8 cellular contexts compared by ENCODE assay signal in genomic region chr1:171780583-171781166, GRCh38. TPM values are rescaled to one million over a fixed set of nuclear protein-coding genes. Genes with fewer than 3 reads are reported as not detected.
A peak's percentile ranks its signal among the peaks of the same experiment; 100 is the strongest.
DNase-seq lines count a peak whose midpoint lies in the region; ATAC-seq and TF ChIP-seq lines count a peak whose summit lies in the region.

No MANE protein-coding gene starts in this region.

- H3K27me3 ChIP-seq in DOHH2 (ENCODE audit: control insufficient read depth, low read length) (no peaks in the 10 kb centered on the region; the same call in 1 of the 2 replicates), NT2/D1 (ENCODE audit: insufficient read depth, insufficient read length) (no peaks in the 10 kb centered on the region), endodermal cell (ENCODE audit: control insufficient read depth, insufficient read depth, low read length, poor library complexity, severe bottlenecking) (peaks cover 3% of the 10 kb centered on the region), osteoblast (ENCODE audit: insufficient read depth, low read length) (no peaks in the 10 kb centered on the region)

- H3K36me3 ChIP-seq in DOHH2 (ENCODE audit: control insufficient read depth, low read length) (peaks cover 32% of the 10 kb centered on the region), NT2/D1 (ENCODE audit: insufficient read depth, insufficient read length, low read length) (peaks cover 30% of the 10 kb centered on the region), endodermal cell (ENCODE audit: control insufficient read depth, insufficient read depth, low read length) (peaks cover 15% of the 10 kb centered on the region), osteoblast (ENCODE audit: insufficient read depth, low read length) (peaks cover 7% of the 10 kb centered on the region)

- peaks cover 15% of the 10 kb centered on the region for H3K4me1 Mint-ChIP-seq in endodermal cell

- peak; percentile 10 for TF ChIP-seq CTCF in DOHH2 (IDR thresholded peaks at IDR 0.05; ENCODE audit: low read depth, low read length, poor library complexity, severe bottlenecking)
- TF ChIP-seq CTCF in endodermal cell (conservative IDR thresholded peaks at IDR 0.05) = no peak
- no peak for TF ChIP-seq CTCF in osteoblast (IDR thresholded peaks at IDR 0.05; ENCODE audit: extremely low read depth, low read depth, low read length)

- H3K9ac ChIP-seq in NT2/D1 (ENCODE audit: insufficient read length, low read depth) (peak overlapping the region; percentile 73), endodermal cell (ENCODE audit: extremely low read depth, low read length, poor library complexity, severe bottlenecking) (peak overlapping the region; percentile 59)

- no peaks in the 10 kb centered on the region for H3K9me2 ChIP-seq in DOHH2 (replicated peaks; ENCODE audit: control insufficient read depth, low read length)

- peak overlapping the region; percentile 70 for H3K27ac ChIP-seq in DOHH2 (ENCODE audit: low read depth, low read length)
- H3K27ac ChIP-seq in endodermal cell (ENCODE audit: low read depth, low read length) = peak overlapping the region; percentile 83
- H3K27ac ChIP-seq in osteoblast (ENCODE audit: low read depth, low read length) = peak overlapping the region; percentile 69

- no peaks in the 10 kb centered on the region for H3K27me3 Mint-ChIP-seq in endodermal cell (ENCODE audit: insufficient read depth)

- H3K9me3 ChIP-seq in DOHH2 (ENCODE audit: control insufficient read depth, insufficient read depth, low read length) (no peaks in the 10 kb centered on the region), NT2/D1 (ENCODE audit: insufficient read depth, low read length) (no peaks in the 10 kb centered on the region), endodermal cell (ENCODE audit: control insufficient read depth, low read length) (no peaks in the 10 kb centered on the region), osteoblast (ENCODE audit: low read depth, low read length) (no peaks in the 10 kb centered on the region)

- H3K4me1 ChIP-seq in DOHH2 (ENCODE audit: control insufficient read depth, low read length) = peaks cover 40% of the 10 kb centered on the region
- H3K4me1 ChIP-seq in NT2/D1 (ENCODE audit: insufficient read depth, insufficient read length) = peaks cover 6% of the 10 kb centered on the region
- H3K4me1 ChIP-seq in endodermal cell (ENCODE audit: control insufficient read depth, insufficient read depth, low read length) = peaks cover 4% of the 10 kb centered on the region
- peaks cover 17% of the 10 kb centered on the region for H3K4me1 ChIP-seq in osteoblast (ENCODE audit: insufficient read depth, low read length)

- WGBS in endodermal cell (ENCODE audit: insufficient coverage in 1 of 2, insufficient read length in 1 of 2), 2 experiments = 0 to 60% methylated on average over 2 to 8 of the region's 10 CpGs

- peak overlapping the region; percentile 65 for H3K4me3 ChIP-seq in DOHH2 (ENCODE audit: low read length)
- H3K4me3 ChIP-seq in NT2/D1 (ENCODE audit: insufficient read length, low read depth) = peak overlapping the region; percentile 45
- peak overlapping the region; percentile 94 for H3K4me3 ChIP-seq in endodermal cell (ENCODE audit: low read length)
- H3K4me3 ChIP-seq in osteoblast (ENCODE audit: insufficient read depth, low read length) = peak overlapping the region; percentile 74

- DNase-seq in NT2/D1 (ENCODE audit: low read depth, low spot score) (no peak), endodermal cell (no peak), osteoblast (ENCODE audit: insufficient read length, low spot score, missing footprints) (no peak), mesenteric fat pad (ENCODE audit: low spot score) (no peak)
- DNase-seq in activated CD8-positive, alpha-beta memory T cell treated with anti-CD3 and anti-CD28 coated beads, Interleukin-2, amount 50 U/mL, for 4 hours = no peak
- DNase-seq in stimulated activated naive CD4-positive, alpha-beta T cell treated with Interleukin-2 at 50 U/mL for 16 hours (lab: John Stamatoyannopoulos, UW) = no peak

- no peaks in the 10 kb centered on the region for H3K9me3 Mint-ChIP-seq in endodermal cell

- H3F3A ChIP-seq in DOHH2 (ENCODE audit: control insufficient read depth, insufficient read depth) = peaks cover 8% of the 10 kb centered on the region

- H3K4me3 Mint-ChIP-seq in endodermal cell = peak overlapping the region; percentile 98

- no peak for ATAC-seq in GM19351 (IDR thresholded peaks at IDR 0.05; ENCODE audit: unreplicated experiment)

- H4K20me1 ChIP-seq in DOHH2 (ENCODE audit: control insufficient read depth, insufficient read depth, low read depth, low read length) (no peaks in the 10 kb centered on the region), osteoblast (ENCODE audit: insufficient read depth, low read length) (no peaks in the 10 kb centered on the region)

- peak overlapping the region; percentile 69 for H3K4me2 ChIP-seq in DOHH2 (ENCODE audit: low read length)
- H3K4me2 ChIP-seq in osteoblast (ENCODE audit: insufficient read depth, low read length) = peak overlapping the region; percentile 98

- H3K79me2 ChIP-seq in DOHH2 (ENCODE audit: control insufficient read depth, low read length) (peaks cover 43% of the 10 kb centered on the region), osteoblast (ENCODE audit: insufficient read depth, low read length) (peaks cover 42% of the 10 kb centered on the region)

- H2AFZ ChIP-seq in osteoblast (ENCODE audit: low read length) = peak overlapping the region; percentile 95

- H3K36me3 Mint-ChIP-seq in endodermal cell (ENCODE audit: low read depth) = peaks cover 16% of the 10 kb centered on the region

- peak overlapping the region; percentile 93 for H3K27ac Mint-ChIP-seq in endodermal cell

RNA-seq across cellular contexts. Expression of gene METTL13, which starts 0.8 kb away (rescaled TPM):
- total RNA-seq in endodermal cell (10 to 100 TPM; 32.1 to 38.5 TPM), osteoblast (13.0 and 15.3 TPM in 2 replicates), mesenteric fat pad (22.1 TPM)
- polyA plus RNA-seq in endodermal cell (2013, experiment 1 of 2) = 22.0 TPM
- polyA plus RNA-seq in endodermal cell (2013, experiment 2 of 2) = 16.5 TPM

RNA-seq across cellular contexts. Expression of gene VAMP4, which starts 38.8 kb away (rescaled TPM):
- total RNA-seq in endodermal cell (1 to 10 TPM; 6.2 to 6.9 TPM), osteoblast (7.6 and 8.5 TPM in 2 replicates), mesenteric fat pad (15.8 TPM)
- polyA plus RNA-seq in endodermal cell (2013, experiment 1 of 2) = 11.6 TPM
- polyA plus RNA-seq in endodermal cell (2013, experiment 2 of 2) = 11.1 TPM
